Comparison of ENCODE assay signal across 1 cellular context in genomic region chr16:89277641-89278341, GRCh38.
TF ChIP-seq lines count a peak whose summit lies in the region.

No MANE protein-coding gene starts in this region.

TF ChIP-seq in HEK293, 187 proteins besides CTCF, POLR2A, EP300 and RAD21:
- TF ChIP-seq ELK4 (IDR thresholded peaks at IDR 0.05; ENCODE audit: borderline replicate concordance, low read depth, low read length), result no peak
- TF ChIP-seq TCF7L2 (IDR thresholded peaks at IDR 0.05; ENCODE audit: borderline replicate concordance, low read depth, low read length), result no peak
- peak; percentile 72 for TF ChIP-seq ZNF600 (tag by site-specific recombination; IDR thresholded peaks at IDR 0.05)
- TF ChIP-seq ZNF473 (tag by site-specific recombination; IDR thresholded peaks at IDR 0.05), result no peak
- TF ChIP-seq ZNF747 (tag by site-specific recombination; IDR thresholded peaks at IDR 0.05), result no peak
- TF ChIP-seq ZNF433 (tag by site-specific recombination; IDR thresholded peaks at IDR 0.05; ENCODE audit: low read depth), result no peak
- peak; percentile 21; the same call in 1 of the 2 replicates for TF ChIP-seq GLIS2 (tag by site-specific recombination; IDR thresholded peaks at IDR 0.05)
- TF ChIP-seq GFI1B (tag by site-specific recombination; IDR thresholded peaks at IDR 0.05), result no peak
- TF ChIP-seq GLIS1 (tag by site-specific recombination; IDR thresholded peaks at IDR 0.05), result peak; percentile 53; the same call in 1 of the 2 replicates
- peak; percentile 74 for TF ChIP-seq ZIC2 (tag by site-specific recombination; IDR thresholded peaks at IDR 0.05)
